Comparison of ENCODE assay signal across 8 cellular contexts in the genomic region with DNA sequence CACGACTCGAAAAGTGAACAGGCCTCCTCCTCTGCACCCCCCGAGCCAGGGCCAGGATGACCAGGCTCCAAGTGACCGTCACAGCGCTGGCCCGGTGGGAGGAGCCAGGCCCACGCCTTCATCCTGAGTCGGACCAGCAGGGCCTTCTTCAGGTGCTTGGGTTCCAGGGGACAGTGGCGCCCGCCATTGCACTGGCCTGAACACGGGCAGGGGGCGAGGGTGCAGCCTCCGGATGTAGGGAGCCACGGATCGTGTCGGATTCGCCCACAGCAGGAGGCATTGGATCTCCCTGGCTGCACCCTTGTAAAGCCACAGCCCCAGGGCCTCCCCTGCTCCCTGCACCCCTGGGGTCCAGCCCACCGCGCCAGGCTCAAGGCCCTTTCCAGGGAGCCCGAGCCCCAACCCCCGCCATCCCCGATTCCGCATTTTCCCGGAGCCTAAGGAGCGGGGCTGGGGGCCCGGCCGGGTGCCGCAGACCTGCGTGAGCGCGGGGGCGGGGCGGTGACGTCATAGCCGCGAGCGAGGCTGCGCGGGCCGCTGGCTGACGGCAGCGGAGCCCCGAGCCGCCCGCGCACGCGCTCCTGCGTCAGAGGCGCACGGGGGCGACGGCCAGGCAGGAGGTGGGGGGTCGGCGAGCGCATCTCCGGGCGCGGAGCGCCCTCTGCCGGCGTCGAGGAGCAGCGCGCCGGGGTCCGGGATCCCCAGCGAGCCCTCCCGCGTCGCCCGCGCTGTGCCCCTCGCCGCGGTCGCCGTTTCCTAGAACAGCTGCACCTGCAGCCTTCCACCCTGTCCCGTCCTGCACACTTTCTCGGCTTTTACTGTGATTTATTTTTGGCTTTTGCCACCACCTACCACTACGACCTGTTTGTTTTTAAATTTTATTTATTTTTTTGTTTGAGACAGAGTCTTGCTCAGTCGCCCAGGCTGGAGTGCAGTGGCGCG. TPM values are rescaled to one million over a fixed set of nuclear protein-coding genes. Genes with fewer than 3 reads are reported as not detected.
A peak's percentile ranks its signal among the peaks of the same experiment; 100 is the strongest.
DNase-seq lines count a peak whose midpoint lies in the region; ATAC-seq and TF ChIP-seq lines count a peak whose summit lies in the region.

No MANE protein-coding gene starts in this region.

- H3K27ac ChIP-seq in HUES6 (ENCODE audit: low read depth, low read length) (peak overlapping the region; percentile 59; the same call in 1 of the 2 replicates), esophagus (ENCODE audit: low read depth in 2 of 2, low read length in 1 of 2) (peak overlapping the region; percentile 66 to 78), mucosa of rectum (ENCODE audit: low read depth in 2 of 2, low read length in 2 of 2) (peak overlapping the region; percentile 55 to 58)

- peaks cover 10% of the 10 kb centered on the region for H3K36me3 ChIP-seq in HUES6 (ENCODE audit: control insufficient read depth, insufficient read depth, low read length)
- no peaks in the 10 kb centered on the region for H3K36me3 ChIP-seq in esophagus (ENCODE audit: control insufficient read depth in 2 of 2, insufficient read depth in 2 of 2, low read length in 1 of 2)
- no peaks in the 10 kb centered on the region for H3K36me3 ChIP-seq in mucosa of rectum (ENCODE audit: control insufficient read depth in 2 of 2, insufficient read depth in 2 of 2, low read length in 2 of 2)

- no peak for ATAC-seq in GM19452 (IDR thresholded peaks at IDR 0.05; ENCODE audit: unreplicated experiment)

- H3K4me3 ChIP-seq in GM12875 (ENCODE audit: low read depth, low read length) (no peak overlapping the region), HUES6 (ENCODE audit: low read depth, low read length) (peak overlapping the region; percentile 70), esophagus (ENCODE audit: low read depth in 1 of 2, low read length in 2 of 2) (peak overlapping the region in 1 of 2 donors; percentile 13), mucosa of rectum (ENCODE audit: low read length in 2 of 2) (peak overlapping the region; percentile 41 to 61)

- H3K9ac ChIP-seq in HUES6 (ENCODE audit: low read length) = peak overlapping the region; percentile 49
- peak overlapping the region; percentile 41 to 54 for H3K9ac ChIP-seq in mucosa of rectum (ENCODE audit: low read depth in 1 of 2, low read length in 2 of 2)

- WGBS in esophagus, 2 donors = 9 to 15% methylated on average over 68 to 84 of the region's 84 CpGs

- H3K4me1 ChIP-seq in HUES6 (ENCODE audit: control insufficient read depth, insufficient read depth, low read length) (peaks cover 21% of the 10 kb centered on the region), esophagus (ENCODE audit: control insufficient read depth in 2 of 2, insufficient read depth in 2 of 2, low read length in 1 of 2) (peaks cover 2 to 31% of the 10 kb centered on the region in 2 donors), mucosa of rectum (ENCODE audit: control insufficient read depth in 2 of 2, insufficient read depth in 2 of 2, low read length in 2 of 2) (peaks cover 43 to 50% of the 10 kb centered on the region in 2 donors)

- TF ChIP-seq CTCF in GM12875 (IDR thresholded peaks at IDR 0.05; ENCODE audit: borderline replicate concordance, insufficient read depth, low read depth, low read length) = peak; percentile 97

- no peaks in the 10 kb centered on the region for H3K27me3 ChIP-seq in HUES6 (ENCODE audit: control insufficient read depth, insufficient read depth, low read length)
- no peaks in the 10 kb centered on the region for H3K27me3 ChIP-seq in esophagus (ENCODE audit: control insufficient read depth in 1 of 2, insufficient read depth in 2 of 2, low read length in 2 of 2)
- H3K27me3 ChIP-seq in mucosa of rectum (ENCODE audit: control insufficient read depth in 2 of 2, insufficient read depth in 2 of 2, low read length in 2 of 2) = peaks cover 3 to 20% of the 10 kb centered on the region in 2 donors

- H3K9me3 ChIP-seq in HUES6 (ENCODE audit: control insufficient read depth, insufficient read depth, low read depth, low read length) (no peaks in the 10 kb centered on the region), esophagus (ENCODE audit: control insufficient read depth in 2 of 2, insufficient read depth in 1 of 2, low read depth in 1 of 2, low read length in 1 of 2) (no peaks in the 10 kb centered on the region), mucosa of rectum (ENCODE audit: control insufficient read depth in 2 of 2, low read length in 2 of 2) (no peaks in the 10 kb centered on the region)

- peak; percentile 88 for DNase-seq in OCI-M1 (lab: John Stamatoyannopoulos, UW)
- DNase-seq in activated T-cell treated with anti-CD3 and anti-CD28 coated beads, Interleukin-2, amount 50 U/mL, for 1 hour = peak; percentile 99
- DNase-seq in stimulated activated CD8-positive, alpha-beta memory T cell treated with anti-CD3 and anti-CD28 coated beads, Interleukin-4, amount 100 ng/mL, for 4 hours (ENCODE audit: low read depth in 2 of 2, low spot score in 1 of 2) = peak; percentile 81 to 92

RNA-seq across cellular contexts. Expression of a gene that starts 1.5 kb away (rescaled TPM):
- 100 to 1,000 TPM; 234 to 289 TPM for polyA plus RNA-seq in esophagus

RNA-seq across cellular contexts. Expression of a gene that starts 2.3 kb away (rescaled TPM):
- 1 to 10 TPM in 1 of 2 donors, under 1 TPM in 1; 0.95 to 1.3 TPM for polyA plus RNA-seq in esophagus

RNA-seq across cellular contexts. Expression of a gene that starts 8.3 kb away (rescaled TPM):
- polyA plus RNA-seq in esophagus = 10 to 100 TPM; 36.4 to 38.7 TPM

RNA-seq across cellular contexts. Expression of a gene that starts 29.1 kb away (rescaled TPM):
- polyA plus RNA-seq in esophagus = 100 to 1,000 TPM; 231 to 265 TPM

RNA-seq across cellular contexts. Expression of a gene that starts 34.5 kb away (rescaled TPM):
- 10 to 100 TPM; 38.8 to 61.4 TPM for polyA plus RNA-seq in esophagus
